1 cellular context compared by ENCODE assay signal in the genomic region with DNA sequence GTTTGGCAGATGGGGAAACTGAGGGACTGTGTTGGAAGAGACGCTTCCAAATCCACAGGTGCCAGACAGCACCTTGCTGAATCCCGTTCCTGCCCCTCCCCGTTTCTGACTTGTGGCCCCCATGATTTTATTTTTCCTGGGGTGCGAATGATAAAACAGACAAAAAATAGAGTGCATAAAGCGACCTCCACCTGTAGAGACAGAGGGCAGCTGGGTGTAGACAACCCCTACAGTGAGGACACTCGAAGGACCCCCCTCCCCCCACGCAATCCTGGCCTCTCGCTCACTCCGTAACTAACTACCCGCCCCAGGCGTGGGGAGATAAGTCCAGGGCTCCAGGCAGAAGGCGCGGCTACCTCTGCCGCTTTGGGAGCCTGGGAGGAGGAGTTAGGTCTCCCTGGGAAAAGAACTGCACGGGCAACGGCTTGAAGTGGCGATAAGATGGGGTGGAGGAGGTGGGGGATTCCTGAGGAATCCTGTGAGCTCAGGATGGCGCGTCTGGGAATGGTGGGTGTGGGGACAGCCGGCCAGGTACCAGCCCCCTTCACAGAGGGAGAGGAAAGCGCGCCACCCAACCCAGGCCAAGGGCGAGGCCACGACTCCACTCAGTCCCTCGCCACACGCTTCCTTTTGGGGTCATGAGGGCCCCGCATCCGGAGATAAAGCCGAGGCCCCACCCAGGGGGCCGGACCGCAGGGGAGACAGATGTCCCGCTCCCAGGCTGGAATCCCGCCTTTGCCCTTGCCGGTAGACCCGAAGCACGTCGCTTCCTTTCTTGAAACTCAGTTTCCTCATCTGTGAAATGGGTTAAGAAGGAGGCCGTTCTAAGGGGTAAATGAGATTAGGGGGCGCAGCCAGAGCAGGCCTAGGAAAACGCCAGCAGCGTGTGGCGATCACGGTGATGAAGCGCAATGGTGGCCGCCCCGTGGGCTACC.
TF ChIP-seq lines count a peak whose summit lies in the region.

No MANE protein-coding gene starts in this region.

TF ChIP-seq in GM12878, 131 proteins besides CTCF, POLR2A, EP300 and RAD21 (continued from another document and continues in another):
- TF ChIP-seq, protein P1, sequence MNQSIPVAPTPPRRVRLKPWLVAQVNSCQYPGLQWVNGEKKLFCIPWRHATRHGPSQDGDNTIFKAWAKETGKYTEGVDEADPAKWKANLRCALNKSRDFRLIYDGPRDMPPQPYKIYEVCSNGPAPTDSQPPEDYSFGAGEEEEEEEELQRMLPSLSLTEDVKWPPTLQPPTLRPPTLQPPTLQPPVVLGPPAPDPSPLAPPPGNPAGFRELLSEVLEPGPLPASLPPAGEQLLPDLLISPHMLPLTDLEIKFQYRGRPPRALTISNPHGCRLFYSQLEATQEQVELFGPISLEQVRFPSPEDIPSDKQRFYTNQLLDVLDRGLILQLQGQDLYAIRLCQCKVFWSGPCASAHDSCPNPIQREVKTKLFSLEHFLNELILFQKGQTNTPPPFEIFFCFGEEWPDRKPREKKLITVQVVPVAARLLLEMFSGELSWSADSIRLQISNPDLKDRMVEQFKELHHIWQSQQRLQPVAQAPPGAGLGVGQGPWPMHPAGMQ (IDR thresholded peaks at IDR 0.05; ENCODE audit: borderline replicate concordance): no peak
- TF ChIP-seq, protein P2, sequence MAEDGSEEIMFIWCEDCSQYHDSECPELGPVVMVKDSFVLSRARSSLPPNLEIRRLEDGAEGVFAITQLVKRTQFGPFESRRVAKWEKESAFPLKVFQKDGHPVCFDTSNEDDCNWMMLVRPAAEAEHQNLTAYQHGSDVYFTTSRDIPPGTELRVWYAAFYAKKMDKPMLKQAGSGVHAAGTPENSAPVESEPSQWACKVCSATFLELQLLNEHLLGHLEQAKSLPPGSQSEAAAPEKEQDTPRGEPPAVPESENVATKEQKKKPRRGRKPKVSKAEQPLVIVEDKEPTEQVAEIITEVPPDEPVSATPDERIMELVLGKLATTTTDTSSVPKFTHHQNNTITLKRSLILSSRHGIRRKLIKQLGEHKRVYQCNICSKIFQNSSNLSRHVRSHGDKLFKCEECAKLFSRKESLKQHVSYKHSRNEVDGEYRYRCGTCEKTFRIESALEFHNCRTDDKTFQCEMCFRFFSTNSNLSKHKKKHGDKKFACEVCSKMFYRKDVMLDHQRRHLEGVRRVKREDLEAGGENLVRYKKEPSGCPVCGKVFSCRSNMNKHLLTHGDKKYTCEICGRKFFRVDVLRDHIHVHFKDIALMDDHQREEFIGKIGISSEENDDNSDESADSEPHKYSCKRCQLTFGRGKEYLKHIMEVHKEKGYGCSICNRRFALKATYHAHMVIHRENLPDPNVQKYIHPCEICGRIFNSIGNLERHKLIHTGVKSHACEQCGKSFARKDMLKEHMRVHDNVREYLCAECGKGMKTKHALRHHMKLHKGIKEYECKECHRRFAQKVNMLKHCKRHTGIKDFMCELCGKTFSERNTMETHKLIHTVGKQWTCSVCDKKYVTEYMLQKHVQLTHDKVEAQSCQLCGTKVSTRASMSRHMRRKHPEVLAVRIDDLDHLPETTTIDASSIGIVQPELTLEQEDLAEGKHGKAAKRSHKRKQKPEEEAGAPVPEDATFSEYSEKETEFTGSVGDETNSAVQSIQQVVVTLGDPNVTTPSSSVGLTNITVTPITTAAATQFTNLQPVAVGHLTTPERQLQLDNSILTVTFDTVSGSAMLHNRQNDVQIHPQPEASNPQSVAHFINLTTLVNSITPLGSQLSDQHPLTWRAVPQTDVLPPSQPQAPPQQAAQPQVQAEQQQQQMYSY (CRISPR knock-in tag; IDR thresholded peaks at IDR 0.05): no peak
- TF ChIP-seq SUPT20H (IDR thresholded peaks at IDR 0.05; ENCODE audit: borderline replicate concordance, control insufficient read depth, low read depth, low read length): no peak
- no peak for TF ChIP-seq POU2F2 (IDR thresholded peaks at IDR 0.05; ENCODE audit: borderline replicate concordance, low read depth, low read length)
- TF ChIP-seq CBFB (IDR thresholded peaks at IDR 0.05; ENCODE audit: low read depth): peak; percentile 62; the same call in 1 of the 2 replicates
- TF ChIP-seq SREBF2 (IDR thresholded peaks at IDR 0.05; ENCODE audit: low read length): no peak
- peak; percentile 9; the same call in 1 of the 2 replicates for TF ChIP-seq HDGF (IDR thresholded peaks at IDR 0.05)
- no peak for TF ChIP-seq SMAD5 (IDR thresholded peaks at IDR 0.05; ENCODE audit: low read depth)
- peak; percentile 20; the same call in 1 of the 2 replicates for TF ChIP-seq MTA3 (IDR thresholded peaks at IDR 0.05; ENCODE audit: borderline replicate concordance, low read length)
- TF ChIP-seq, protein P3, sequence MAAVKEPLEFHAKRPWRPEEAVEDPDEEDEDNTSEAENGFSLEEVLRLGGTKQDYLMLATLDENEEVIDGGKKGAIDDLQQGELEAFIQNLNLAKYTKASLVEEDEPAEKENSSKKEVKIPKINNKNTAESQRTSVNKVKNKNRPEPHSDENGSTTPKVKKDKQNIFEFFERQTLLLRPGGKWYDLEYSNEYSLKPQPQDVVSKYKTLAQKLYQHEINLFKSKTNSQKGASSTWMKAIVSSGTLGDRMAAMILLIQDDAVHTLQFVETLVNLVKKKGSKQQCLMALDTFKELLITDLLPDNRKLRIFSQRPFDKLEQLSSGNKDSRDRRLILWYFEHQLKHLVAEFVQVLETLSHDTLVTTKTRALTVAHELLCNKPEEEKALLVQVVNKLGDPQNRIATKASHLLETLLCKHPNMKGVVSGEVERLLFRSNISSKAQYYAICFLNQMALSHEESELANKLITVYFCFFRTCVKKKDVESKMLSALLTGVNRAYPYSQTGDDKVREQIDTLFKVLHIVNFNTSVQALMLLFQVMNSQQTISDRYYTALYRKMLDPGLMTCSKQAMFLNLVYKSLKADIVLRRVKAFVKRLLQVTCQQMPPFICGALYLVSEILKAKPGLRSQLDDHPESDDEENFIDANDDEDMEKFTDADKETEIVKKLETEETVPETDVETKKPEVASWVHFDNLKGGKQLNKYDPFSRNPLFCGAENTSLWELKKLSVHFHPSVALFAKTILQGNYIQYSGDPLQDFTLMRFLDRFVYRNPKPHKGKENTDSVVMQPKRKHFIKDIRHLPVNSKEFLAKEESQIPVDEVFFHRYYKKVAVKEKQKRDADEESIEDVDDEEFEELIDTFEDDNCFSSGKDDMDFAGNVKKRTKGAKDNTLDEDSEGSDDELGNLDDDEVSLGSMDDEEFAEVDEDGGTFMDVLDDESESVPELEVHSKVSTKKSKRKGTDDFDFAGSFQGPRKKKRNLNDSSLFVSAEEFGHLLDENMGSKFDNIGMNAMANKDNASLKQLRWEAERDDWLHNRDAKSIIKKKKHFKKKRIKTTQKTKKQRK (IDR thresholded peaks at IDR 0.05; ENCODE audit: low read depth, low read length): no peak
- TF ChIP-seq, protein P4, sequence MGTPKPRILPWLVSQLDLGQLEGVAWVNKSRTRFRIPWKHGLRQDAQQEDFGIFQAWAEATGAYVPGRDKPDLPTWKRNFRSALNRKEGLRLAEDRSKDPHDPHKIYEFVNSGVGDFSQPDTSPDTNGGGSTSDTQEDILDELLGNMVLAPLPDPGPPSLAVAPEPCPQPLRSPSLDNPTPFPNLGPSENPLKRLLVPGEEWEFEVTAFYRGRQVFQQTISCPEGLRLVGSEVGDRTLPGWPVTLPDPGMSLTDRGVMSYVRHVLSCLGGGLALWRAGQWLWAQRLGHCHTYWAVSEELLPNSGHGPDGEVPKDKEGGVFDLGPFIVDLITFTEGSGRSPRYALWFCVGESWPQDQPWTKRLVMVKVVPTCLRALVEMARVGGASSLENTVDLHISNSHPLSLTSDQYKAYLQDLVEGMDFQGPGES (IDR thresholded peaks at IDR 0.05): no peak
- no peak for TF ChIP-seq RAD51 (IDR thresholded peaks at IDR 0.05)
- no peak for TF ChIP-seq HCFC1 (IDR thresholded peaks at IDR 0.05; ENCODE audit: low read length)
- TF ChIP-seq CHD4 (IDR thresholded peaks at IDR 0.05): no peak
- TF ChIP-seq STAT1 (conservative IDR thresholded peaks at IDR 0.05): no peak
- peak; percentile 80 for TF ChIP-seq IKZF1 (conservative IDR thresholded peaks at IDR 0.05)
- TF ChIP-seq RFX5 (IDR thresholded peaks at IDR 0.05; ENCODE audit: low read depth, low read length): no peak
- TF ChIP-seq YBX1 (IDR thresholded peaks at IDR 0.05): no peak
- no peak for TF ChIP-seq TCF7 (IDR thresholded peaks at IDR 0.05; ENCODE audit: borderline replicate concordance)
- TF ChIP-seq, protein P5, sequence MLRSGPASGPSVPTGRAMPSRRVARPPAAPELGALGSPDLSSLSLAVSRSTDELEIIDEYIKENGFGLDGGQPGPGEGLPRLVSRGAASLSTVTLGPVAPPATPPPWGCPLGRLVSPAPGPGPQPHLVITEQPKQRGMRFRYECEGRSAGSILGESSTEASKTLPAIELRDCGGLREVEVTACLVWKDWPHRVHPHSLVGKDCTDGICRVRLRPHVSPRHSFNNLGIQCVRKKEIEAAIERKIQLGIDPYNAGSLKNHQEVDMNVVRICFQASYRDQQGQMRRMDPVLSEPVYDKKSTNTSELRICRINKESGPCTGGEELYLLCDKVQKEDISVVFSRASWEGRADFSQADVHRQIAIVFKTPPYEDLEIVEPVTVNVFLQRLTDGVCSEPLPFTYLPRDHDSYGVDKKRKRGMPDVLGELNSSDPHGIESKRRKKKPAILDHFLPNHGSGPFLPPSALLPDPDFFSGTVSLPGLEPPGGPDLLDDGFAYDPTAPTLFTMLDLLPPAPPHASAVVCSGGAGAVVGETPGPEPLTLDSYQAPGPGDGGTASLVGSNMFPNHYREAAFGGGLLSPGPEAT (IDR thresholded peaks at IDR 0.05; ENCODE audit: low read depth): peak; percentile 74; the same call in 1 of the 2 replicates
- peak; percentile 61 for TF ChIP-seq MYC (IDR thresholded peaks at IDR 0.05; ENCODE audit: insufficient read depth, insufficient read length, insufficient replicate concordance, low read length, severe bottlenecking)
- TF ChIP-seq, protein P6, sequence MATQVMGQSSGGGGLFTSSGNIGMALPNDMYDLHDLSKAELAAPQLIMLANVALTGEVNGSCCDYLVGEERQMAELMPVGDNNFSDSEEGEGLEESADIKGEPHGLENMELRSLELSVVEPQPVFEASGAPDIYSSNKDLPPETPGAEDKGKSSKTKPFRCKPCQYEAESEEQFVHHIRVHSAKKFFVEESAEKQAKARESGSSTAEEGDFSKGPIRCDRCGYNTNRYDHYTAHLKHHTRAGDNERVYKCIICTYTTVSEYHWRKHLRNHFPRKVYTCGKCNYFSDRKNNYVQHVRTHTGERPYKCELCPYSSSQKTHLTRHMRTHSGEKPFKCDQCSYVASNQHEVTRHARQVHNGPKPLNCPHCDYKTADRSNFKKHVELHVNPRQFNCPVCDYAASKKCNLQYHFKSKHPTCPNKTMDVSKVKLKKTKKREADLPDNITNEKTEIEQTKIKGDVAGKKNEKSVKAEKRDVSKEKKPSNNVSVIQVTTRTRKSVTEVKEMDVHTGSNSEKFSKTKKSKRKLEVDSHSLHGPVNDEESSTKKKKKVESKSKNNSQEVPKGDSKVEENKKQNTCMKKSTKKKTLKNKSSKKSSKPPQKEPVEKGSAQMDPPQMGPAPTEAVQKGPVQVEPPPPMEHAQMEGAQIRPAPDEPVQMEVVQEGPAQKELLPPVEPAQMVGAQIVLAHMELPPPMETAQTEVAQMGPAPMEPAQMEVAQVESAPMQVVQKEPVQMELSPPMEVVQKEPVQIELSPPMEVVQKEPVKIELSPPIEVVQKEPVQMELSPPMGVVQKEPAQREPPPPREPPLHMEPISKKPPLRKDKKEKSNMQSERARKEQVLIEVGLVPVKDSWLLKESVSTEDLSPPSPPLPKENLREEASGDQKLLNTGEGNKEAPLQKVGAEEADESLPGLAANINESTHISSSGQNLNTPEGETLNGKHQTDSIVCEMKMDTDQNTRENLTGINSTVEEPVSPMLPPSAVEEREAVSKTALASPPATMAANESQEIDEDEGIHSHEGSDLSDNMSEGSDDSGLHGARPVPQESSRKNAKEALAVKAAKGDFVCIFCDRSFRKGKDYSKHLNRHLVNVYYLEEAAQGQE (IDR thresholded peaks at IDR 0.05; ENCODE audit: low read depth, low read length): no peak
- no peak for TF ChIP-seq CEBPB (IDR thresholded peaks at IDR 0.05; ENCODE audit: borderline replicate concordance in 1 of 2, low read depth in 2 of 2, low read length in 2 of 2)
- TF ChIP-seq JUND (IDR thresholded peaks at IDR 0.05; ENCODE audit: low read depth, low read length): no peak
- no peak for TF ChIP-seq MYB (IDR thresholded peaks at IDR 0.05; ENCODE audit: borderline replicate concordance, low read depth, low read length)
- no peak for TF ChIP-seq CREM (IDR thresholded peaks at IDR 0.05; ENCODE audit: low read depth)
- TF ChIP-seq NR2C2 (IDR thresholded peaks at IDR 0.05; ENCODE audit: borderline replicate concordance, control insufficient read depth, insufficient read length, low read depth): no peak
- no peak for TF ChIP-seq BCL11A (IDR thresholded peaks at IDR 0.05; ENCODE audit: low read depth, low read length)
- no peak for TF ChIP-seq SIN3A (IDR thresholded peaks at IDR 0.05; ENCODE audit: low read depth, low read length)
- TF ChIP-seq DPF2 (IDR thresholded peaks at IDR 0.05): no peak
- TF ChIP-seq NRF1 (conservative IDR thresholded peaks at IDR 0.05; ENCODE audit: low read depth, low read length): no peak
- peak; percentile 58; the same call in 1 of the 2 replicates for TF ChIP-seq ZNF217 (IDR thresholded peaks at IDR 0.05)
- TF ChIP-seq WRNIP1 (IDR thresholded peaks at IDR 0.05; ENCODE audit: borderline replicate concordance, low read depth, low read length): no peak
- TF ChIP-seq SIX5 (IDR thresholded peaks at IDR 0.05; ENCODE audit: low read depth, low read length, severe bottlenecking): no peak
- no peak for TF ChIP-seq FOXK2 (IDR thresholded peaks at IDR 0.05)
- TF ChIP-seq POLR2AphosphoS2 (IDR thresholded peaks at IDR 0.05; ENCODE audit: low read depth, low read length): peak; percentile 70; the same call in 1 of the 2 replicates
- TF ChIP-seq, protein P7, sequence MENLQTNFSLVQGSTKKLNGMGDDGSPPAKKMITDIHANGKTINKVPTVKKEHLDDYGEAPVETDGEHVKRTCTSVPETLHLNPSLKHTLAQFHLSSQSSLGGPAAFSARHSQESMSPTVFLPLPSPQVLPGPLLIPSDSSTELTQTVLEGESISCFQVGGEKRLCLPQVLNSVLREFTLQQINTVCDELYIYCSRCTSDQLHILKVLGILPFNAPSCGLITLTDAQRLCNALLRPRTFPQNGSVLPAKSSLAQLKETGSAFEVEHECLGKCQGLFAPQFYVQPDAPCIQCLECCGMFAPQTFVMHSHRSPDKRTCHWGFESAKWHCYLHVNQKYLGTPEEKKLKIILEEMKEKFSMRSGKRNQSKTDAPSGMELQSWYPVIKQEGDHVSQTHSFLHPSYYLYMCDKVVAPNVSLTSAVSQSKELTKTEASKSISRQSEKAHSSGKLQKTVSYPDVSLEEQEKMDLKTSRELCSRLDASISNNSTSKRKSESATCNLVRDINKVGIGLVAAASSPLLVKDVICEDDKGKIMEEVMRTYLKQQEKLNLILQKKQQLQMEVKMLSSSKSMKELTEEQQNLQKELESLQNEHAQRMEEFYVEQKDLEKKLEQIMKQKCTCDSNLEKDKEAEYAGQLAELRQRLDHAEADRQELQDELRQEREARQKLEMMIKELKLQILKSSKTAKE (IDR thresholded peaks at IDR 0.05; ENCODE audit: low read depth, poor library complexity, severe bottlenecking): no peak
- TF ChIP-seq EED (IDR thresholded peaks at IDR 0.05; ENCODE audit: low read depth): 0 out of 2 replicates have a peak, but pooled peaks have one; percentile 38
- no peak for TF ChIP-seq PML (IDR thresholded peaks at IDR 0.05; ENCODE audit: low read length)
